ENCODE assay signal across 8 cellular contexts in genomic region chr13:102774210-102774560, GRCh38. TPM values are rescaled to one million over a fixed set of nuclear protein-coding genes. Genes with fewer than 3 reads are reported as not detected.
DNase-seq lines count a peak whose midpoint lies in the region; ATAC-seq, FAIRE-seq and TF ChIP-seq lines count a peak whose summit lies in the region.

No MANE protein-coding gene starts in this region.

- TF ChIP-seq CTCF in activated B cell treated with CpG ODN at 0.5 μM for 24 hours (IDR thresholded peaks at IDR 0.05): no peak
- TF ChIP-seq CTCF in gastroesophageal sphincter (IDR thresholded peaks at IDR 0.05): no peak

- H3K4me3 ChIP-seq in gastroesophageal sphincter (peak overlapping the region; percentile 59 to 77), skeletal muscle satellite cell (ENCODE audit: low read length) (peak overlapping the region; percentile 81)

- H3K36me3 ChIP-seq in gastroesophageal sphincter (no peaks in the 10 kb centered on the region), skeletal muscle satellite cell (ENCODE audit: insufficient read depth, low read length) (no peaks in the 10 kb centered on the region)

- CTCF ChIA-PET in activated B cell treated with CpG ODN at 0.5 μM for 24 hours (lab: Charles Lee): interaction anchor here (0.9 to 1.6 kb wide), 3 partner anchors 26 to 194 kb away, joined by 4 to 5 read pairs (median 4); no protein-coding TSS in a partner anchor

- peak overlapping the region; percentile 89 for H3K4me2 ChIP-seq in skeletal muscle satellite cell (ENCODE audit: low read length)

- intact Hi-C loops in activated B cell treated with CpG ODN at 0.5 μM for 24 hours (cut with micrococcal nuclease): no loop called here

- ATAC-seq in activated B cell treated with CpG ODN at 0.5 μM for 24 hours (ENCODE audit: low read depth): no peak
- ATAC-seq in gastroesophageal sphincter: peak; percentile 3
- no peak for ATAC-seq in HG02588 (IDR thresholded peaks at IDR 0.05; ENCODE audit: unreplicated experiment)

- POLR2A ChIA-PET in activated B cell treated with CpG ODN at 0.5 μM for 24 hours (lab: Charles Lee): interaction anchor here (0.7 to 3.4 kb wide), 10 partner anchors 15 to 182 kb away, joined by 3 to 49 read pairs (median 8); partner anchors contain the start of genes ERCC5 and TPP2

- H3K36me3 Mint-ChIP-seq in activated B cell treated with CpG ODN at 0.5 μM for 24 hours (ENCODE audit: low read depth): peaks cover 6% of the 10 kb centered on the region

- DNase-seq in GM12892 (ENCODE audit: insufficient read length) (no peak), activated B cell treated with CpG ODN at 0.5 μM for 24 hours (no peak), NCI-H146 treated with DMSO at 0.1 percent for 48 hours (lab: John Stamatoyannopoulos, UW; ENCODE audit: unreplicated experiment) (no peak), NCI-H1694 (lab: John Stamatoyannopoulos, UW) (no peak), MV-4-11 (lab: John Stamatoyannopoulos, UW) (no peak)

- H3K9me3 ChIP-seq in gastroesophageal sphincter (no peaks in the 10 kb centered on the region), skeletal muscle satellite cell (replicated peaks; ENCODE audit: low read length) (no peaks in the 10 kb centered on the region)

- 70 to 85% methylated on average over 8 to 13 of the region's 26 CpGs for WGBS in gastroesophageal sphincter (ENCODE audit: low coverage in 1 of 2), 2 donors

- H3K27ac Mint-ChIP-seq in activated B cell treated with CpG ODN at 0.5 μM for 24 hours: peak overlapping the region; percentile 94

- peak overlapping the region; percentile 81 for H3K9ac ChIP-seq in skeletal muscle satellite cell (ENCODE audit: low read depth, low read length)

- H3K4me3 Mint-ChIP-seq in activated B cell treated with CpG ODN at 0.5 μM for 24 hours: peak overlapping the region; percentile 95

- H3K27me3 Mint-ChIP-seq in activated B cell treated with CpG ODN at 0.5 μM for 24 hours: no peaks in the 10 kb centered on the region

- peaks cover 0 to 17% (median 3%) of the 10 kb centered on the region in 3 donors for H3K4me1 ChIP-seq in gastroesophageal sphincter
- peaks cover 21% of the 10 kb centered on the region for H3K4me1 ChIP-seq in skeletal muscle satellite cell (ENCODE audit: control insufficient read depth, insufficient read depth, low read length)

- no peaks in the 10 kb centered on the region for H3K9me3 Mint-ChIP-seq in activated B cell treated with CpG ODN at 0.5 μM for 24 hours

- TF ChIP-seq POLR2A in GM12892 (IDR thresholded peaks at IDR 0.05; ENCODE audit: low read depth, low read length): no peak
- no peak for TF ChIP-seq POLR2A in gastroesophageal sphincter (IDR thresholded peaks at IDR 0.05)

- FAIRE-seq in GM12892 (lab: Jason Lieb, UNC): peak; percentile 21

- TF ChIP-seq EP300 in gastroesophageal sphincter (IDR thresholded peaks at IDR 0.05): no peak

- H3K27ac ChIP-seq in gastroesophageal sphincter: peak overlapping the region; percentile 40 to 93 (median 90)

- H3K4me1 Mint-ChIP-seq in activated B cell treated with CpG ODN at 0.5 μM for 24 hours: peaks cover 13% of the 10 kb centered on the region

- H3K27me3 ChIP-seq in gastroesophageal sphincter: no peaks in the 10 kb centered on the region
- no peaks in the 10 kb centered on the region for H3K27me3 ChIP-seq in skeletal muscle satellite cell (ENCODE audit: control insufficient read depth, insufficient read depth, low read length)

RNA-seq across cellular contexts. Expression of gene TEX30, which starts 0.6 kb away (rescaled TPM):
- polyA plus RNA-seq in GM12892 (2012; ENCODE audit: missing spikeins): 23.2 TPM
- total RNA-seq in activated B cell treated with CpG ODN at 0.5 μM for 24 hours (5.3 and 6.2 TPM in 2 replicates), gastroesophageal sphincter (10 to 100 TPM in 1 of 4 donors, 1 to 10 TPM in 3; 6.4 to 10.6 (median 7.7) TPM)
- total RNA-seq in skeletal muscle satellite cell (2012; rRNA removed): 24.9 and 26.1 TPM in 2 replicates

RNA-seq across cellular contexts. Expression of gene POGLUT2, which starts 24.6 kb away (rescaled TPM):
- polyA plus RNA-seq in GM12892 (2012; ENCODE audit: missing spikeins): 5.4 TPM
- total RNA-seq in activated B cell treated with CpG ODN at 0.5 μM for 24 hours (0.11 TPM in 1 of 2 replicates, not detected in the other), gastroesophageal sphincter (10 to 100 TPM in 1 of 4 donors, 1 to 10 TPM in 3; 3.5 to 17.9 (median 6.9) TPM)
- 15.2 and 16.2 TPM in 2 replicates for total RNA-seq in skeletal muscle satellite cell (2012; rRNA removed)

RNA-seq across cellular contexts. Expression of gene BIVM, which starts 24.7 kb away (rescaled TPM):
- 17.8 TPM for polyA plus RNA-seq in GM12892 (2012; ENCODE audit: missing spikeins)
- total RNA-seq in activated B cell treated with CpG ODN at 0.5 μM for 24 hours (4.7 and 6.4 TPM in 2 replicates), gastroesophageal sphincter (10 to 100 TPM in 3 of 4 donors, 1 to 10 TPM in 1; 8.7 to 19.6 (median 15.8) TPM)
- total RNA-seq in skeletal muscle satellite cell (2012; rRNA removed): 25.8 and 27.4 TPM in 2 replicates
